22 cellular contexts compared by ENCODE assay signal in the genomic region with DNA sequence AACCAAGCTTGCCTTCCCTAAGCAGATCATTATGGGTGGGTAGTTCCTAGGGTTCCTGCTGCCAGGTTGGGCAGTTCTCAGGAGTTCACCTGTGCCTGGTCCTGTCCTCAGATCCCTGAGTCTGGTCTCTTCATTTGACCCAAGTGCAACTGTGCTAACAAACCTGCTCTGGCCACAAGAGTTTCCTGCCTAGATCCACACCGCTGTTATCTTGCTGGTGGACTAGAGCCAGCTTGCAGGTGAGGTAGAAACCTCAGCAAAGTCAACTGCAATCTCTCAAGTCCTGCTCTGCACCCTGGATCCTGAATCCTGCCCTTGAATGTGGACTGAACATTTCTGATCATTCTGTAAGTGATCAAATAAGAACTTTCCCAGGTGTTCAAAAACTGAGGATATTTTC.
DNase-seq lines count a peak whose midpoint lies in the region; ATAC-seq, FAIRE-seq and TF ChIP-seq lines count a peak whose summit lies in the region.
"Had no signal": no experiment of that assay in that cellular context is flagged by ENCODE, and none has a peak within 500 bp of the region (broad histone marks: within the 10 kb centered on the region; RNA-seq: fewer than 3 reads in every experiment).

No MANE protein-coding gene starts in this region.

- FAIRE-seq in urothelium cell line (lab: Jason Lieb, UNC) = no peak
- FAIRE-seq: G401.6, K562 had no signal

- H4K20me1 ChIP-seq in SK-N-SH (ENCODE audit: insufficient read depth) = no peaks in the 10 kb centered on the region

- no peak overlapping the region for H2AFZ ChIP-seq in SK-N-SH (ENCODE audit: low read depth)
- H2AFZ ChIP-seq: GM23338 had no signal

- H3K9ac ChIP-seq in SK-N-SH = no peak overlapping the region

- no peaks in the 10 kb centered on the region for H3K4me1 Mint-ChIP-seq in WTC11
- H3K4me1 Mint-ChIP-seq: CD14-positive monocyte, GM23338 had no signal

- H3F3A ChIP-seq in SK-N-SH (replicated peaks; ENCODE audit: insufficient read depth) = no peaks in the 10 kb centered on the region

- no peak overlapping the region for H3K4me3 Mint-ChIP-seq in WTC11
- H3K4me3 Mint-ChIP-seq: CD14-positive monocyte, GM23338 had no signal

- DNase-seq in SK-N-SH = no peak
- no peak for DNase-seq in RWPE2 (ENCODE audit: low spot score)
- DNase-seq in kidney tubule cell (ENCODE audit: low spot score) = peak; percentile 25
- DNase-seq in urothelium cell line (ENCODE audit: low spot score) = peak; percentile 18
- DNase-seq in activated T-cell treated with anti-CD3 and anti-CD28 coated beads, Interleukin-2, amount 50 U/mL, for 1 hour = no peak
- DNase-seq in WTC11 (ENCODE audit: low spot score) = no peak
- DNase-seq in NCI-H1092 (lab: John Stamatoyannopoulos, UW) = no peak
- DNase-seq: DND-41, HCEC 1CT, MV-4-11, NCI-H1417, NCI-H187, NCI-H2107, NCI-H510A, NCI-H774, OCI-M1, SIG-M5 had no signal

- no peaks in the 10 kb centered on the region for H3K9me2 ChIP-seq in SK-N-SH

- POLR2A ChIA-PET in SK-N-SH (lab: Yijun Ruan, JAX) = no interaction called here
- POLR2A ChIA-PET in WTC11 (lab: Charles Lee) = no interaction called here

- WGBS in SK-N-SH (ENCODE audit: low lambda C conversion rate) = 50% methylated on average over 1 of the region's 1 CpG

- ATAC-seq in SK-N-SH treated with all-trans-retinoic acid at 6 μM for 48 hours (no peak), RWPE2 (ENCODE audit: low read depth) (no peak), WTC11 (no peak)
- ATAC-seq: GM23338, K562 had no signal

- H3K4me1 ChIP-seq in SK-N-SH (ENCODE audit: control insufficient read depth in 1 of 2, insufficient read depth in 2 of 2, low read depth in 1 of 2, low read length in 1 of 2) (peaks cover 0 to 16% of the 10 kb centered on the region in 2 experiments; a peak in 2 of 4 replicates), RWPE2 (ENCODE audit: insufficient read depth, poor library complexity, severe bottlenecking) (peaks cover 16% of the 10 kb centered on the region)

- no peak overlapping the region; a peak in 1 of 4 replicates for H3K27ac ChIP-seq in SK-N-SH (ENCODE audit: low read depth in 2 of 2, low read length in 1 of 2)
- H3K27ac ChIP-seq in RWPE2 (ENCODE audit: poor library complexity, severe bottlenecking) = peak overlapping the region; percentile 49

- CTCF ChIA-PET in SK-N-SH (lab: Yijun Ruan, JAX) = interaction anchor here (1.0 to 1.2 kb wide), 2 partner anchors 25 to 192 kb away, joined by 3 read pairs; a partner anchor contains a TSS
- CTCF ChIA-PET in WTC11 (lab: Charles Lee) = no interaction called here

- H3K4me3 ChIP-seq in SK-N-SH (ENCODE audit: low read depth in 2 of 2, low read length in 1 of 2) (no peak overlapping the region), RWPE2 (ENCODE audit: severe bottlenecking) (no peak overlapping the region)
- H3K4me3 ChIP-seq: GM23338, K562 had no signal

- no peak overlapping the region for H3K27ac Mint-ChIP-seq in WTC11
- H3K27ac Mint-ChIP-seq: GM23338 had no signal

- H3K36me3 ChIP-seq in SK-N-SH (replicated peaks in 1 of 2; ENCODE audit: control insufficient read depth in 1 of 2, insufficient read depth in 2 of 2, low read length in 1 of 2) = no peaks in the 10 kb centered on the region
- H3K36me3 ChIP-seq in RWPE2 (ENCODE audit: low read depth) = no peaks in the 10 kb centered on the region

- peak overlapping the region; percentile 6; the same call in 1 of the 2 replicates for H3K4me2 ChIP-seq in SK-N-SH
- H3K4me2 ChIP-seq: GM23338 had no signal

- no peaks in the 10 kb centered on the region for H3K9me3 Mint-ChIP-seq in WTC11
- H3K9me3 Mint-ChIP-seq: CD14-positive monocyte, GM23338 had no signal

- TF ChIP-seq CTCF in SK-N-SH (IDR thresholded peaks at IDR 0.05) = no peak
- TF ChIP-seq CTCF in RWPE2 (IDR thresholded peaks at IDR 0.05; ENCODE audit: poor library complexity, severe bottlenecking) = no peak
- TF ChIP-seq CTCF in WTC11 (IDR thresholded peaks at IDR 0.05) = no peak

- H3K36me3 Mint-ChIP-seq in WTC11 = no peaks in the 10 kb centered on the region
- H3K36me3 Mint-ChIP-seq: CD14-positive monocyte had no signal

- no peaks in the 10 kb centered on the region for H3K79me2 ChIP-seq in SK-N-SH (ENCODE audit: insufficient read depth)

- no peaks in the 10 kb centered on the region for H3K9me3 ChIP-seq in SK-N-SH
- H3K9me3 ChIP-seq in RWPE2 (ENCODE audit: severe bottlenecking) = no peaks in the 10 kb centered on the region

- no peak for TF ChIP-seq RAD21 in SK-N-SH (IDR thresholded peaks at IDR 0.05; ENCODE audit: low read length)

- H3K27me3 Mint-ChIP-seq in WTC11 (ENCODE audit: low read depth) = no peaks in the 10 kb centered on the region

- no peak for TF ChIP-seq EP300 in SK-N-SH (IDR thresholded peaks at IDR 0.05; ENCODE audit: borderline replicate concordance in 1 of 2, low read depth in 1 of 2, low read length in 1 of 2)

- H3K27me3 ChIP-seq in SK-N-SH (ENCODE audit: insufficient read depth) = no peaks in the 10 kb centered on the region
- no peaks in the 10 kb centered on the region for H3K27me3 ChIP-seq in RWPE2 (ENCODE audit: insufficient read depth, poor library complexity, severe bottlenecking)

TF ChIP-seq in SK-N-SH, 30 proteins besides CTCF, POLR2A, EP300 and RAD21 (continues in another document):
- TF ChIP-seq GATA2 (CRISPR knock-in tag; IDR thresholded peaks at IDR 0.05) (no peak), SIN3A (IDR thresholded peaks at IDR 0.05; ENCODE audit: borderline replicate concordance, low read depth, low read length) (no peak), ELF1 (IDR thresholded peaks at IDR 0.05) (no peak), RCOR1 (IDR thresholded peaks at IDR 0.05; ENCODE audit: low read length) (no peak), FOXM1 (IDR thresholded peaks at IDR 0.05; ENCODE audit: low read depth) (no peak), RFX5 (IDR thresholded peaks at IDR 0.05; ENCODE audit: low read length) (no peak), EZH2phosphoT487 (IDR thresholded peaks at IDR 0.05; ENCODE audit: borderline replicate concordance, low read depth) (no peak)

TF ChIP-seq in SK-N-SH treated with all-trans-retinoic acid at 6 μM for 48 hours, 23 proteins besides CTCF, POLR2A, EP300 and RAD21 (continues in another document):
- no peak for TF ChIP-seq RARB (CRISPR knock-in tag; IDR thresholded peaks at IDR 0.05)
- TF ChIP-seq, protein P1, sequence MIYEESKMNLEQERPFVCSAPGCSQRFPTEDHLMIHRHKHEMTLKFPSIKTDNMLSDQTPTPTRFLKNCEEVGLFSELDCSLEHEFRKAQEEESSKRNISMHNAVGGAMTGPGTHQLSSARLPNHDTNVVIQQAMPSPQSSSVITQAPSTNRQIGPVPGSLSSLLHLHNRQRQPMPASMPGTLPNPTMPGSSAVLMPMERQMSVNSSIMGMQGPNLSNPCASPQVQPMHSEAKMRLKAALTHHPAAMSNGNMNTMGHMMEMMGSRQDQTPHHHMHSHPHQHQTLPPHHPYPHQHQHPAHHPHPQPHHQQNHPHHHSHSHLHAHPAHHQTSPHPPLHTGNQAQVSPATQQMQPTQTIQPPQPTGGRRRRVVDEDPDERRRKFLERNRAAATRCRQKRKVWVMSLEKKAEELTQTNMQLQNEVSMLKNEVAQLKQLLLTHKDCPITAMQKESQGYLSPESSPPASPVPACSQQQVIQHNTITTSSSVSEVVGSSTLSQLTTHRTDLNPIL (CRISPR knock-in tag; IDR thresholded peaks at IDR 0.05; ENCODE audit: low read depth) = no peak

TF ChIP-seq in WTC11, 78 proteins besides CTCF, POLR2A, EP300 and RAD21:
- TF ChIP-seq, protein P2, sequence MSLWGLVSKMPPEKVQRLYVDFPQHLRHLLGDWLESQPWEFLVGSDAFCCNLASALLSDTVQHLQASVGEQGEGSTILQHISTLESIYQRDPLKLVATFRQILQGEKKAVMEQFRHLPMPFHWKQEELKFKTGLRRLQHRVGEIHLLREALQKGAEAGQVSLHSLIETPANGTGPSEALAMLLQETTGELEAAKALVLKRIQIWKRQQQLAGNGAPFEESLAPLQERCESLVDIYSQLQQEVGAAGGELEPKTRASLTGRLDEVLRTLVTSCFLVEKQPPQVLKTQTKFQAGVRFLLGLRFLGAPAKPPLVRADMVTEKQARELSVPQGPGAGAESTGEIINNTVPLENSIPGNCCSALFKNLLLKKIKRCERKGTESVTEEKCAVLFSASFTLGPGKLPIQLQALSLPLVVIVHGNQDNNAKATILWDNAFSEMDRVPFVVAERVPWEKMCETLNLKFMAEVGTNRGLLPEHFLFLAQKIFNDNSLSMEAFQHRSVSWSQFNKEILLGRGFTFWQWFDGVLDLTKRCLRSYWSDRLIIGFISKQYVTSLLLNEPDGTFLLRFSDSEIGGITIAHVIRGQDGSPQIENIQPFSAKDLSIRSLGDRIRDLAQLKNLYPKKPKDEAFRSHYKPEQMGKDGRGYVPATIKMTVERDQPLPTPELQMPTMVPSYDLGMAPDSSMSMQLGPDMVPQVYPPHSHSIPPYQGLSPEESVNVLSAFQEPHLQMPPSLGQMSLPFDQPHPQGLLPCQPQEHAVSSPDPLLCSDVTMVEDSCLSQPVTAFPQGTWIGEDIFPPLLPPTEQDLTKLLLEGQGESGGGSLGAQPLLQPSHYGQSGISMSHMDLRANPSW (CRISPR knock-in tag; conservative IDR thresholded peaks at IDR 0.05; ENCODE audit: low read depth) = no peak
- no peak for TF ChIP-seq RELA (CRISPR knock-in tag; IDR thresholded peaks at IDR 0.05; ENCODE audit: borderline replicate concordance)
- TF ChIP-seq SOX15 (CRISPR knock-in tag; IDR thresholded peaks at IDR 0.05) = no peak
- TF ChIP-seq, protein P3, sequence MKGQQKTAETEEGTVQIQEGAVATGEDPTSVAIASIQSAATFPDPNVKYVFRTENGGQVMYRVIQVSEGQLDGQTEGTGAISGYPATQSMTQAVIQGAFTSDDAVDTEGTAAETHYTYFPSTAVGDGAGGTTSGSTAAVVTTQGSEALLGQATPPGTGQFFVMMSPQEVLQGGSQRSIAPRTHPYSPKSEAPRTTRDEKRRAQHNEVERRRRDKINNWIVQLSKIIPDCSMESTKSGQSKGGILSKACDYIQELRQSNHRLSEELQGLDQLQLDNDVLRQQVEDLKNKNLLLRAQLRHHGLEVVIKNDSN (CRISPR knock-in tag; IDR thresholded peaks at IDR 0.05) = no peak
- TF ChIP-seq FOXP1 (CRISPR knock-in tag; IDR thresholded peaks at IDR 0.05; ENCODE audit: borderline replicate concordance) = no peak
- TF ChIP-seq GABPB1 (CRISPR knock-in tag; IDR thresholded peaks at IDR 0.05) = no peak

Comparison
In these comparisons a context has a peak if more than half of its experiments do, and no peak if none do; other contexts are left out.
1. DNase-seq: peak in kidney tubule cell (single experiment) and urothelium cell line (single experiment); none in SK-N-SH (single experiment), RWPE2 (single experiment), activated T-cell treated with anti-CD3 and anti-CD28 coated beads, Interleukin-2, amount 50 U/mL, for 1 hour (single experiment), WTC11 (single experiment) and NCI-H1092 (single experiment).